ENCODE assay signal across 10 cellular contexts in the genomic region with DNA sequence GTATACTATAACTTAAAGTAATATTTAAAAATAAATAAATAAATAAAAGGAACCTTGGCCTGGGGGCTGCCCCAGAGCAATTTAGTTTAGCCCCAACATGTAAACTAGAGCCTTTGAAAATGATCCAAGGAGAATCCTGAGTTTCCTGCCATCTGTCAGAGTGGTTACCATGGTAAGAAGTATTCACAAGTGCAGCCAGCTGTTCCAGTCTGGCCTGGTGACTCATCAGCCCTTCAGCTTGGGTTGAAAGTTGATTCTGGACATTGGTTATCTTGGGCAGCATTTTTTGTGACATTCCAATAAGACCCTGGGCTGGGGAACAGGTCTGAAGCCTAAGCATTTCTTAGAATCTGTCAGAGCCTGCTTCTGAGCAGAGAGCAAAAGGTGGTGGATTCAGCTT.
DNase-seq lines count a peak whose midpoint lies in the region; ATAC-seq lines count a peak whose summit lies in the region.
"Had no signal": no experiment of that assay in that cellular context is flagged by ENCODE, and none has a peak within 500 bp of the region (broad histone marks: within the 10 kb centered on the region; RNA-seq: fewer than 3 reads in every experiment).

No MANE protein-coding gene starts in this region.

- DNase-seq in NCI-H345 (lab: John Stamatoyannopoulos, UW) (peak; percentile 4), NCI-H345 treated with DMSO at 0.1 percent for 48 hours (lab: John Stamatoyannopoulos, UW; ENCODE audit: unreplicated experiment) (no peak), RKO (ENCODE audit: low spot score) (peak; percentile 41), fibroblast of the conjunctiva (ENCODE audit: low read depth) (peak; percentile 74), superior temporal gyrus (ENCODE audit: extremely low spot score) (peak; percentile 33)
- no peak for DNase-seq in activated CD8-positive, alpha-beta memory T cell treated with anti-CD3 and anti-CD28 coated beads, Interleukin-2, amount 50 U/mL, for 48 hours
- DNase-seq in activated CD4-positive, alpha-beta T cell treated with anti-CD3 and anti-CD28 coated beads, Interleukin-2, amount 50 U/mL, for 4 hours = no peak
- DNase-seq: cerebellar nuclear complex had no signal

- ATAC-seq in HG03095 (IDR thresholded peaks at IDR 0.05; ENCODE audit: unreplicated experiment) = no peak
- ATAC-seq: WTC11 had no signal

Comparison
In these comparisons a context has a peak if more than half of its experiments do, and no peak if none do; other contexts are left out.
1. DNase-seq: peak in NCI-H345 (single experiment), RKO (single experiment), fibroblast of the conjunctiva (single experiment) and superior temporal gyrus (single experiment); none in NCI-H345 treated with DMSO at 0.1 percent for 48 hours (single experiment), activated CD8-positive, alpha-beta memory T cell treated with anti-CD3 and anti-CD28 coated beads, Interleukin-2, amount 50 U/mL, for 48 hours (single experiment) and activated CD4-positive, alpha-beta T cell treated with anti-CD3 and anti-CD28 coated beads, Interleukin-2, amount 50 U/mL, for 4 hours (0 of 2).